In genomic region chr2:315925-316324, GRCh38 we compare ENCODE assay signal across 3 cellular contexts. TPM values are rescaled to one million over a fixed set of nuclear protein-coding genes. Genes with fewer than 3 reads are reported as not detected.
"Had no signal": no experiment of that assay in that cellular context is flagged by ENCODE, and none has a peak within 500 bp of the region (broad histone marks: within the 10 kb centered on the region; RNA-seq: fewer than 3 reads in every experiment).

No MANE protein-coding gene starts in this region.

RNA-seq across cellular contexts. Expression of gene ALKAL2, which starts 28.0 kb away (rescaled TPM):
- total RNA-seq: GM23248, H4, HT-29 had no signal
- polyA plus RNA-seq: GM23248 had no signal
